8 cellular contexts compared by ENCODE assay signal in genomic region chr19:16825312-16826168, GRCh38. TPM values are rescaled to one million over a fixed set of nuclear protein-coding genes. Genes with fewer than 3 reads are reported as not detected.
DNase-seq lines count a peak whose midpoint lies in the region; ATAC-seq and TF ChIP-seq lines count a peak whose summit lies in the region.

No MANE protein-coding gene starts in this region.

- no peaks in the 10 kb centered on the region for H3K36me3 Mint-ChIP-seq in activated naive CD8-positive, alpha-beta T cell

- H3K4me3 Mint-ChIP-seq in activated naive CD8-positive, alpha-beta T cell = peak overlapping the region; percentile 59

- H3K27me3 ChIP-seq in left ventricle myocardium inferior (ENCODE audit: low read depth) = no peaks in the 10 kb centered on the region

- no peak overlapping the region for H3K27ac Mint-ChIP-seq in activated naive CD8-positive, alpha-beta T cell

- peaks cover 24% of the 10 kb centered on the region for H3K4me1 Mint-ChIP-seq in activated naive CD8-positive, alpha-beta T cell (ENCODE audit: low read depth)

- H3K9me3 Mint-ChIP-seq in activated naive CD8-positive, alpha-beta T cell (ENCODE audit: low read depth) = no peaks in the 10 kb centered on the region

- no peaks in the 10 kb centered on the region for H3K36me3 ChIP-seq in left ventricle myocardium inferior

- intact Hi-C loops in left ventricle myocardium inferior (cut with micrococcal nuclease) = no loop called here

- no peak for ATAC-seq in HG02678 (IDR thresholded peaks at IDR 0.05; ENCODE audit: unreplicated experiment)

- H3K4me3 ChIP-seq in AG09309 (ENCODE audit: control insufficient read depth, low read depth, low read length) (peak overlapping the region; percentile 27), HFF-Myc (replicated peaks; ENCODE audit: low read depth, low read length) (peak overlapping the region; percentile 19), left ventricle myocardium inferior (peak overlapping the region; percentile 58)

- H3K9me3 ChIP-seq in left ventricle myocardium inferior (replicated peaks) = no peaks in the 10 kb centered on the region

- DNase-seq in AG09309 (ENCODE audit: low read depth) (no peak), HFF-Myc (ENCODE audit: extremely low read depth, low read depth) (peak; percentile 69), left ventricle myocardium inferior (peak; percentile 58), putamen (ENCODE audit: low spot score) (peak; percentile 74), ecto neural progenitor cell (ENCODE audit: low spot score) (no peak), germinal center (ENCODE audit: low spot score) (no peak)

- TF ChIP-seq CTCF in AG09309 (IDR thresholded peaks at IDR 0.05; ENCODE audit: control insufficient read depth, insufficient read depth, low read depth, low read length, missing control alignments) (no peak), HFF-Myc (IDR thresholded peaks at IDR 0.05; ENCODE audit: low read depth, low read length, missing control alignments) (no peak), left ventricle myocardium inferior (IDR thresholded peaks at IDR 0.05; ENCODE audit: borderline replicate concordance) (no peak)

- peak overlapping the region; percentile 78 for H3K27ac ChIP-seq in left ventricle myocardium inferior (replicated peaks)

- H3K27me3 Mint-ChIP-seq in activated naive CD8-positive, alpha-beta T cell = peaks cover 16% of the 10 kb centered on the region

- peaks cover 32% of the 10 kb centered on the region for H3K4me1 ChIP-seq in left ventricle myocardium inferior

RNA-seq across cellular contexts. Expression of gene SIN3B, which starts 3.7 kb away (rescaled TPM):
- 24.4 TPM for total RNA-seq in left ventricle myocardium inferior

Comparison
In these comparisons a context has a peak if more than half of its experiments do, and no peak if none do; other contexts are left out.
1. DNase-seq: peak in HFF-Myc (single experiment), left ventricle myocardium inferior (single experiment) and putamen (single experiment); none in AG09309 (single experiment), ecto neural progenitor cell (single experiment) and germinal center (single experiment).
2. Peak in every context shown above with its lines, with median percentiles within 50 percentile points of each other: H3K4me3 ChIP-seq.